In genomic region chrX:123590842-123591491, GRCh38 we compare ENCODE assay signal across 1 cellular context.
TF ChIP-seq lines count a peak whose summit lies in the region.

No MANE protein-coding gene starts in this region.

TF ChIP-seq in WTC11, 78 proteins besides CTCF, POLR2A, EP300 and RAD21 (continued from another document):
- TF ChIP-seq, protein P1, sequence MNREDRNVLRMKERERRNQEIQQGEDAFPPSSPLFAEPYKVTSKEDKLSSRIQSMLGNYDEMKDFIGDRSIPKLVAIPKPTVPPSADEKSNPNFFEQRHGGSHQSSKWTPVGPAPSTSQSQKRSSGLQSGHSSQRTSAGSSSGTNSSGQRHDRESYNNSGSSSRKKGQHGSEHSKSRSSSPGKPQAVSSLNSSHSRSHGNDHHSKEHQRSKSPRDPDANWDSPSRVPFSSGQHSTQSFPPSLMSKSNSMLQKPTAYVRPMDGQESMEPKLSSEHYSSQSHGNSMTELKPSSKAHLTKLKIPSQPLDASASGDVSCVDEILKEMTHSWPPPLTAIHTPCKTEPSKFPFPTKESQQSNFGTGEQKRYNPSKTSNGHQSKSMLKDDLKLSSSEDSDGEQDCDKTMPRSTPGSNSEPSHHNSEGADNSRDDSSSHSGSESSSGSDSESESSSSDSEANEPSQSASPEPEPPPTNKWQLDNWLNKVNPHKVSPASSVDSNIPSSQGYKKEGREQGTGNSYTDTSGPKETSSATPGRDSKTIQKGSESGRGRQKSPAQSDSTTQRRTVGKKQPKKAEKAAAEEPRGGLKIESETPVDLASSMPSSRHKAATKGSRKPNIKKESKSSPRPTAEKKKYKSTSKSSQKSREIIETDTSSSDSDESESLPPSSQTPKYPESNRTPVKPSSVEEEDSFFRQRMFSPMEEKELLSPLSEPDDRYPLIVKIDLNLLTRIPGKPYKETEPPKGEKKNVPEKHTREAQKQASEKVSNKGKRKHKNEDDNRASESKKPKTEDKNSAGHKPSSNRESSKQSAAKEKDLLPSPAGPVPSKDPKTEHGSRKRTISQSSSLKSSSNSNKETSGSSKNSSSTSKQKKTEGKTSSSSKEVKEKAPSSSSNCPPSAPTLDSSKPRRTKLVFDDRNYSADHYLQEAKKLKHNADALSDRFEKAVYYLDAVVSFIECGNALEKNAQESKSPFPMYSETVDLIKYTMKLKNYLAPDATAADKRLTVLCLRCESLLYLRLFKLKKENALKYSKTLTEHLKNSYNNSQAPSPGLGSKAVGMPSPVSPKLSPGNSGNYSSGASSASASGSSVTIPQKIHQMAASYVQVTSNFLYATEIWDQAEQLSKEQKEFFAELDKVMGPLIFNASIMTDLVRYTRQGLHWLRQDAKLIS (CRISPR knock-in tag; IDR thresholded peaks at IDR 0.05; ENCODE audit: borderline replicate concordance) = no peak
- TF ChIP-seq, protein P2, sequence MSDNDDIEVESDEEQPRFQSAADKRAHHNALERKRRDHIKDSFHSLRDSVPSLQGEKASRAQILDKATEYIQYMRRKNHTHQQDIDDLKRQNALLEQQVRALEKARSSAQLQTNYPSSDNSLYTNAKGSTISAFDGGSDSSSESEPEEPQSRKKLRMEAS (CRISPR knock-in tag; IDR thresholded peaks at IDR 0.05) = no peak
- no peak for TF ChIP-seq HMGA2 (CRISPR knock-in tag; IDR thresholded peaks at IDR 0.05)
- no peak for TF ChIP-seq CREM (CRISPR knock-in tag; IDR thresholded peaks at IDR 0.05)
- no peak for TF ChIP-seq ATF6 (CRISPR knock-in tag; IDR thresholded peaks at IDR 0.05)
- TF ChIP-seq USF1 (CRISPR knock-in tag; IDR thresholded peaks at IDR 0.05) = no peak
